In the genomic region with DNA sequence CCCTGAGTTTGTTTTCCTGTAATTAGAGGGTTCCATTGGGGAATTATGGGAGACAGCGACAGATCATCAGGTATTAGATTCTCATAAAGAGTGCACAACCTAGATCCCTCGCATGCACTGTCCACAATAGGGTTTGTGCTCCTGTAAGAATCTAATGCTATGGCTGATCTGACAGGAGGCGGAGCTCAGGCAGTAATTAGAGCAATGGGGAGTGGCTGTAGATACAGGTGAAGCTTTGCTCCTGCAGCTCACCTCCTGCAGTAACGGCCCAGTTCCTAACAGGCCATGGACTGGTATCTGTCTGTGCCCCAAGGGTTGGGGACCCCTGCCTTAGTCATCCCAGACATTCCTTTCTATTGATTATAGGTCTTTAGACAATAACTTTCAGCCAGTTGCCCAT, we compare ENCODE assay signal across 11 cellular contexts. TPM values are rescaled to one million over a fixed set of nuclear protein-coding genes. Genes with fewer than 3 reads are reported as not detected.
DNase-seq lines count a peak whose midpoint lies in the region; ATAC-seq and TF ChIP-seq lines count a peak whose summit lies in the region.
"Had no signal": no experiment of that assay in that cellular context is flagged by ENCODE, and none has a peak within 500 bp of the region (broad histone marks: within the 10 kb centered on the region; RNA-seq: fewer than 3 reads in every experiment).

No MANE protein-coding gene starts in this region.

- peaks cover 3% of the 10 kb centered on the region for H3K4me1 ChIP-seq in cardiac muscle cell (ENCODE audit: low read depth)
- peaks cover 0 to 9% of the 10 kb centered on the region in 2 donors for H3K4me1 ChIP-seq in right atrium auricular region

- no peaks in the 10 kb centered on the region for H3K36me3 ChIP-seq in cardiac muscle cell
- H3K36me3 ChIP-seq in right atrium auricular region: no peaks in the 10 kb centered on the region
- H3K36me3 ChIP-seq: SJCRH30 had no signal

- POLR2A ChIA-PET in activated CD4-positive, alpha-beta memory T cell treated with anti-CD3 and anti-CD28 coated beads, Interleukin-2, amount 10 ng/mL, durations not matched to agents 7 days and 5 days (lab: Charles Lee): interaction anchor here (0.7 to 2.9 kb wide), 5 partner anchors 18 to 130 kb away, joined by 3 to 14 read pairs (median 4); a partner anchor contains a TSS

- H3K27me3 ChIP-seq in cardiac muscle cell: no peaks in the 10 kb centered on the region
- H3K27me3 ChIP-seq in right atrium auricular region: no peaks in the 10 kb centered on the region
- H3K27me3 ChIP-seq: SJCRH30 had no signal

- no peaks in the 10 kb centered on the region for H3K9me3 Mint-ChIP-seq in activated CD4-positive, alpha-beta memory T cell treated with anti-CD3 and anti-CD28 coated beads, Interleukin-2, amount 10 ng/mL, durations not matched to agents 7 days and 5 days
- H3K9me3 Mint-ChIP-seq in mesothelial cell of epicardium: no peaks in the 10 kb centered on the region

- ATAC-seq in HG02678 (IDR thresholded peaks at IDR 0.05; ENCODE audit: unreplicated experiment): no peak

- CTCF ChIA-PET in activated CD4-positive, alpha-beta memory T cell treated with anti-CD3 and anti-CD28 coated beads, Interleukin-2, amount 10 ng/mL, durations not matched to agents 7 days and 5 days (lab: Charles Lee): interaction anchor here (0.6 to 0.8 kb wide), 2 partner anchors 55 to 57 kb away, joined by 3 read pairs; no protein-coding TSS in a partner anchor

- DNase-seq in cardiac muscle cell (ENCODE audit: low read depth in 1 of 2, low spot score in 1 of 2) (no peak), right atrium auricular region (ENCODE audit: low spot score) (no peak), mesothelial cell of epicardium (ENCODE audit: low spot score in 2 of 2, unreplicated experiment in 2 of 2) (no peak), NCI-H82 treated with DMSO at 0.1 percent for 48 hours (lab: John Stamatoyannopoulos, UW; ENCODE audit: unreplicated experiment) (no peak), NCI-H524 treated with DMSO at 0.1 percent for 48 hours (lab: John Stamatoyannopoulos, UW) (no peak)
- no peak for DNase-seq in activated CD4-positive, alpha-beta memory T cell treated with anti-CD3 and anti-CD28 coated beads, Interleukin-2, amount 10 ng/mL, durations not matched to agents 7 days and 5 days
- DNase-seq in stimulated activated CD4-positive, alpha-beta T cell treated with anti-CD3 and anti-CD28 coated beads, Interleukin-2, amount 100 ng/mL, for 48 hours: no peak
- DNase-seq: left cardiac atrium, NCI-H2227 treated with DMSO at 0.1 percent for 48 hours, SJCRH30 had no signal

- H3K4me3 Mint-ChIP-seq in activated CD4-positive, alpha-beta memory T cell treated with anti-CD3 and anti-CD28 coated beads, Interleukin-2, amount 10 ng/mL, durations not matched to agents 7 days and 5 days: peak overlapping the region; percentile 85
- peak overlapping the region; percentile 89 for H3K4me3 Mint-ChIP-seq in mesothelial cell of epicardium

- H3K27me3 Mint-ChIP-seq in activated CD4-positive, alpha-beta memory T cell treated with anti-CD3 and anti-CD28 coated beads, Interleukin-2, amount 10 ng/mL, durations not matched to agents 7 days and 5 days: peaks cover 3% of the 10 kb centered on the region
- H3K27me3 Mint-ChIP-seq in mesothelial cell of epicardium (ENCODE audit: low read depth): no peaks in the 10 kb centered on the region

- H3K4me3 ChIP-seq in cardiac muscle cell (peak overlapping the region; percentile 95), right atrium auricular region (peak overlapping the region in 1 of 2 donors; percentile 77)

- no peaks in the 10 kb centered on the region for H3K9me3 ChIP-seq in cardiac muscle cell (ENCODE audit: low read depth)
- no peaks in the 10 kb centered on the region for H3K9me3 ChIP-seq in right atrium auricular region
- H3K9me3 ChIP-seq: SJCRH30 had no signal

- TF ChIP-seq CTCF in cardiac muscle cell (IDR thresholded peaks at IDR 0.05; ENCODE audit: low read depth, low read length) (no peak), right atrium auricular region (IDR thresholded peaks at IDR 0.05) (no peak), mesothelial cell of epicardium (IDR thresholded peaks at IDR 0.05; ENCODE audit: unreplicated experiment) (no peak)

- peak overlapping the region; percentile 5 for H3K27ac Mint-ChIP-seq in activated CD4-positive, alpha-beta memory T cell treated with anti-CD3 and anti-CD28 coated beads, Interleukin-2, amount 10 ng/mL, durations not matched to agents 7 days and 5 days
- peak overlapping the region; percentile 98 for H3K27ac Mint-ChIP-seq in mesothelial cell of epicardium

- H3K36me3 Mint-ChIP-seq in activated CD4-positive, alpha-beta memory T cell treated with anti-CD3 and anti-CD28 coated beads, Interleukin-2, amount 10 ng/mL, durations not matched to agents 7 days and 5 days (ENCODE audit: low read depth): peaks cover 2% of the 10 kb centered on the region
- H3K36me3 Mint-ChIP-seq in mesothelial cell of epicardium: peaks cover 5% of the 10 kb centered on the region

- no peak overlapping the region for H3K27ac ChIP-seq in cardiac muscle cell
- H3K27ac ChIP-seq in right atrium auricular region: no peak overlapping the region

- H3K4me1 Mint-ChIP-seq in activated CD4-positive, alpha-beta memory T cell treated with anti-CD3 and anti-CD28 coated beads, Interleukin-2, amount 10 ng/mL, durations not matched to agents 7 days and 5 days: peaks cover 19% of the 10 kb centered on the region
- H3K4me1 Mint-ChIP-seq in mesothelial cell of epicardium: peaks cover 15% of the 10 kb centered on the region

RNA-seq across cellular contexts. Expression of a gene that starts 0.9 kb away (rescaled TPM):
- total RNA-seq in cardiac muscle cell (23.3 and 24.3 TPM in 2 replicates), right atrium auricular region (1 to 10 TPM; 6.7 to 7.1 TPM), mesothelial cell of epicardium (17.0 to 17.6 TPM (median 17.4 TPM) in 3 replicates)
- 11.3 and 22.5 TPM in 2 replicates for polyA plus RNA-seq in cardiac muscle cell
- total RNA-seq in activated CD4-positive, alpha-beta memory T cell treated with anti-CD3 and anti-CD28 coated beads, Interleukin-2, amount 10 ng/mL, durations not matched to agents 7 days and 5 days: 1 to 10 TPM; 6.9 TPM

RNA-seq across cellular contexts. Expression of a gene that starts 32.8 kb away (rescaled TPM):
- total RNA-seq in cardiac muscle cell: 35.0 and 45.5 TPM in 2 replicates
- 37.2 and 53.6 TPM in 2 replicates for polyA plus RNA-seq in cardiac muscle cell
- 10 to 100 TPM; 11.8 to 16.1 TPM for total RNA-seq in right atrium auricular region
- 10 to 100 TPM; 21.1 to 22.1 TPM for total RNA-seq in activated CD4-positive, alpha-beta memory T cell treated with anti-CD3 and anti-CD28 coated beads, Interleukin-2, amount 10 ng/mL, durations not matched to agents 7 days and 5 days
- total RNA-seq in mesothelial cell of epicardium: 78.6 to 85.9 TPM (median 81.1 TPM) in 3 replicates

RNA-seq across cellular contexts. Expression of a gene that starts 33.3 kb away (rescaled TPM):
- 17.4 and 33.7 TPM in 2 replicates for total RNA-seq in cardiac muscle cell
- 22.3 and 38.1 TPM in 2 replicates for polyA plus RNA-seq in cardiac muscle cell
- total RNA-seq in right atrium auricular region: 10 to 100 TPM; 19.8 to 20.0 TPM
- total RNA-seq in activated CD4-positive, alpha-beta memory T cell treated with anti-CD3 and anti-CD28 coated beads, Interleukin-2, amount 10 ng/mL, durations not matched to agents 7 days and 5 days: 10 to 100 TPM; 63.1 to 65.5 TPM
- total RNA-seq in mesothelial cell of epicardium: 143 to 149 TPM (median 143 TPM) in 3 replicates

RNA-seq across cellular contexts. Expression of a gene that starts 40.1 kb away (rescaled TPM):
- total RNA-seq in cardiac muscle cell: 69.6 and 80.0 TPM in 2 replicates
- 277 and 315 TPM in 2 replicates for polyA plus RNA-seq in cardiac muscle cell
- 10 to 100 TPM; 46.7 to 64.2 TPM for total RNA-seq in right atrium auricular region
- 10 to 100 TPM; 81.7 to 86.3 TPM for total RNA-seq in activated CD4-positive, alpha-beta memory T cell treated with anti-CD3 and anti-CD28 coated beads, Interleukin-2, amount 10 ng/mL, durations not matched to agents 7 days and 5 days
- 96.4 to 103 TPM (median 97.7 TPM) in 3 replicates for total RNA-seq in mesothelial cell of epicardium

RNA-seq across cellular contexts. Expression of a gene that starts 52.5 kb away (rescaled TPM):
- total RNA-seq in cardiac muscle cell (68.9 and 88.3 TPM in 2 replicates), right atrium auricular region (10 to 100 TPM in 1 of 2 donors, 1 to 10 TPM in 1; 8.3 to 13.0 TPM), mesothelial cell of epicardium (170 to 172 TPM (median 171 TPM) in 3 replicates)
- polyA plus RNA-seq in cardiac muscle cell: 77.2 and 105 TPM in 2 replicates
- 100 to 1,000 TPM; 266 to 273 TPM for total RNA-seq in activated CD4-positive, alpha-beta memory T cell treated with anti-CD3 and anti-CD28 coated beads, Interleukin-2, amount 10 ng/mL, durations not matched to agents 7 days and 5 days
